In genomic region chr6:53359088-53359842, GRCh38 we compare ENCODE assay signal across 1 cellular context.
TF ChIP-seq lines count a peak whose summit lies in the region.

No MANE protein-coding gene starts in this region.

TF ChIP-seq in HepG2, 621 proteins besides CTCF, POLR2A, EP300 and RAD21 (continued from another document and continues in another):
- peak; percentile 90 for TF ChIP-seq BCL3 (CRISPR knock-in tag; IDR thresholded peaks at IDR 0.05)
- peak; percentile 64; the same call in 1 of the 2 replicates for TF ChIP-seq HOMEZ (CRISPR knock-in tag; IDR thresholded peaks at IDR 0.05; ENCODE audit: low read depth)
- peak; percentile 82 for TF ChIP-seq TEAD3 (CRISPR knock-in tag; optimal IDR thresholded peaks at IDR 0.05; ENCODE audit: borderline replicate concordance)
- peak; percentile 93 for TF ChIP-seq SKI (IDR thresholded peaks at IDR 0.05; ENCODE audit: partially characterized antibody)
- TF ChIP-seq ZNF597 (CRISPR knock-in tag; IDR thresholded peaks at IDR 0.05) = no peak
- peak; percentile 33; the same call in 1 of the 2 replicates for TF ChIP-seq ZNF580 (CRISPR knock-in tag; IDR thresholded peaks at IDR 0.05; ENCODE audit: borderline replicate concordance, low read depth)
- 0 out of 2 replicates have a peak, but pooled peaks have one; percentile 44 for TF ChIP-seq ELF4 (CRISPR knock-in tag; IDR thresholded peaks at IDR 0.05; ENCODE audit: borderline replicate concordance)
- peak; percentile 46 for TF ChIP-seq ZEB1 (IDR thresholded peaks at IDR 0.05; ENCODE audit: insufficient replicate concordance, low read depth)
- TF ChIP-seq ZNF10 (CRISPR knock-in tag; IDR thresholded peaks at IDR 0.05; ENCODE audit: borderline replicate concordance, low read depth) = no peak
- peak; percentile 75; the same call in 1 of the 2 replicates for TF ChIP-seq ZBTB7B (CRISPR knock-in tag; IDR thresholded peaks at IDR 0.05)
- peak; percentile 84; the same call in 1 of the 2 replicates for TF ChIP-seq ZNF205 (CRISPR knock-in tag; IDR thresholded peaks at IDR 0.05)
- no peak for TF ChIP-seq SYNCRIP (IDR thresholded peaks at IDR 0.05; ENCODE audit: insufficient read depth, low read depth, low read length)
- no peak for TF ChIP-seq CENPX (CRISPR knock-in tag; IDR thresholded peaks at IDR 0.05)
- peak; percentile 90 for TF ChIP-seq E2F5 (CRISPR knock-in tag; conservative IDR thresholded peaks at IDR 0.05)
- no peak; the same call in 1 of the 2 replicates for TF ChIP-seq TCF7 (IDR thresholded peaks at IDR 0.05; ENCODE audit: low read depth)
- no peak for TF ChIP-seq ZNF20 (CRISPR knock-in tag; IDR thresholded peaks at IDR 0.05)
- TF ChIP-seq ZNF740 (CRISPR knock-in tag; IDR thresholded peaks at IDR 0.05) = peak; percentile 93
- TF ChIP-seq TAF1 (CRISPR knock-in tag; IDR thresholded peaks at IDR 0.05) = peak; percentile 72
- TF ChIP-seq NR2F6 (IDR thresholded peaks at IDR 0.05) = peak; percentile 74
- peak; percentile 90 for TF ChIP-seq NR2F6 (CRISPR knock-in tag; IDR thresholded peaks at IDR 0.05)
- TF ChIP-seq HMGXB4 (CRISPR knock-in tag; IDR thresholded peaks at IDR 0.05; ENCODE audit: borderline replicate concordance in 1 of 2, low read depth in 1 of 2) = peak; percentile 72 to 83; a peak in 3 of 4 replicates
- TF ChIP-seq ZNF530 (CRISPR knock-in tag; IDR thresholded peaks at IDR 0.05; ENCODE audit: low read depth) = no peak
- TF ChIP-seq TBL1XR1 (IDR thresholded peaks at IDR 0.05; ENCODE audit: borderline replicate concordance, low read length, partially characterized antibody) = peak; percentile 92
- peak; percentile 71 for TF ChIP-seq FOXA3 (CRISPR knock-in tag; IDR thresholded peaks at IDR 0.05)
- peak; percentile 78 for TF ChIP-seq ZNF792 (CRISPR knock-in tag; IDR thresholded peaks at IDR 0.05)
- TF ChIP-seq NR2C2 (CRISPR knock-in tag; IDR thresholded peaks at IDR 0.05; ENCODE audit: borderline replicate concordance) = peak; percentile 75
- TF ChIP-seq TBP (CRISPR knock-in tag; IDR thresholded peaks at IDR 0.05) = no peak
- TF ChIP-seq ZBTB42 (CRISPR knock-in tag; IDR thresholded peaks at IDR 0.05) = peak; percentile 54; the same call in 1 of the 2 replicates
- TF ChIP-seq BRD4 (CRISPR knock-in tag; IDR thresholded peaks at IDR 0.05) = 0 out of 2 replicates have a peak, but pooled peaks have one; percentile 59
- TF ChIP-seq PITX1 (CRISPR knock-in tag; IDR thresholded peaks at IDR 0.05) = peak; percentile 84
- peak; percentile 92 for TF ChIP-seq ZFX (CRISPR knock-in tag; IDR thresholded peaks at IDR 0.05; ENCODE audit: low read depth)
- peak; percentile 77 for TF ChIP-seq YEATS2 (CRISPR knock-in tag; IDR thresholded peaks at IDR 0.05; ENCODE audit: borderline replicate concordance)
- TF ChIP-seq PLRG1 (conservative IDR thresholded peaks at IDR 0.05) = no peak
- TF ChIP-seq ZNF704 (CRISPR knock-in tag; IDR thresholded peaks at IDR 0.05; ENCODE audit: borderline replicate concordance) = peak; percentile 55; the same call in 1 of the 2 replicates
- peak; percentile 73; the same call in 1 of the 2 replicates for TF ChIP-seq SNAPC5 (CRISPR knock-in tag; IDR thresholded peaks at IDR 0.05; ENCODE audit: borderline replicate concordance)
- peak; percentile 54; the same call in 1 of the 2 replicates for TF ChIP-seq ZBTB43 (CRISPR knock-in tag; conservative IDR thresholded peaks at IDR 0.05)
- TF ChIP-seq EED (CRISPR knock-in tag; IDR thresholded peaks at IDR 0.05) = peak; percentile 92
- peak; percentile 65 for TF ChIP-seq ZNF263 (CRISPR knock-in tag; IDR thresholded peaks at IDR 0.05)
- TF ChIP-seq RXRB (CRISPR knock-in tag; IDR thresholded peaks at IDR 0.05; ENCODE audit: borderline replicate concordance) = peak; percentile 100
- TF ChIP-seq SALL1 (CRISPR knock-in tag; IDR thresholded peaks at IDR 0.05) = peak; percentile 96
- TF ChIP-seq TFDP1 (CRISPR knock-in tag; IDR thresholded peaks at IDR 0.05; ENCODE audit: borderline replicate concordance) = peak; percentile 94; the same call in 1 of the 2 replicates
- peak; percentile 64; the same call in 1 of the 2 replicates for TF ChIP-seq KDM5B (CRISPR knock-in tag; IDR thresholded peaks at IDR 0.05; ENCODE audit: borderline replicate concordance)
- peak; percentile 25; the same call in 1 of the 2 replicates for TF ChIP-seq ETV5 (CRISPR knock-in tag; IDR thresholded peaks at IDR 0.05; ENCODE audit: borderline replicate concordance)
- TF ChIP-seq JDP2 (CRISPR knock-in tag; IDR thresholded peaks at IDR 0.05; ENCODE audit: borderline replicate concordance) = no peak
- peak; percentile 60; the same call in 1 of the 2 replicates for TF ChIP-seq NKX3-1 (CRISPR knock-in tag; IDR thresholded peaks at IDR 0.05)
- TF ChIP-seq ZGPAT (CRISPR knock-in tag; IDR thresholded peaks at IDR 0.05) = peak; percentile 92
- peak; percentile 87; the same call in 1 of the 2 replicates for TF ChIP-seq ZNF674 (CRISPR knock-in tag; IDR thresholded peaks at IDR 0.05; ENCODE audit: low read depth)
- TF ChIP-seq ZNF230 (CRISPR knock-in tag; IDR thresholded peaks at IDR 0.05) = peak; percentile 31; the same call in 1 of the 2 replicates
- TF ChIP-seq HDAC1 (CRISPR knock-in tag; IDR thresholded peaks at IDR 0.05) = peak; percentile 97
- peak; percentile 74 for TF ChIP-seq AGO2 (optimal IDR thresholded peaks at IDR 0.05; ENCODE audit: low read depth, low read length)
- TF ChIP-seq ATF7 (IDR thresholded peaks at IDR 0.05) = no peak
- TF ChIP-seq ATF7 (CRISPR knock-in tag; IDR thresholded peaks at IDR 0.05) = peak; percentile 92
- TF ChIP-seq ZNF3 (CRISPR knock-in tag; IDR thresholded peaks at IDR 0.05) = no peak
- TF ChIP-seq CC2D1A (CRISPR knock-in tag; IDR thresholded peaks at IDR 0.05) = 0 out of 2 replicates have a peak, but pooled peaks have one; percentile 45
- no peak; the same call in none of the 2 replicates for TF ChIP-seq ZSCAN30 (CRISPR knock-in tag; IDR thresholded peaks at IDR 0.05)
- TF ChIP-seq FOSL2 (CRISPR knock-in tag; IDR thresholded peaks at IDR 0.05) = peak; percentile 71
- TF ChIP-seq NFKBIZ (CRISPR knock-in tag; IDR thresholded peaks at IDR 0.05) = peak; percentile 66; the same call in 1 of the 2 replicates
- TF ChIP-seq MEIS1 (CRISPR knock-in tag; IDR thresholded peaks at IDR 0.05; ENCODE audit: borderline replicate concordance) = peak; percentile 74; the same call in 1 of the 2 replicates
- TF ChIP-seq MIXL1 (CRISPR knock-in tag; IDR thresholded peaks at IDR 0.05) = 0 out of 2 replicates have a peak, but pooled peaks have one; percentile 44
- peak; percentile 84; the same call in 1 of the 2 replicates for TF ChIP-seq KLF12 (CRISPR knock-in tag; IDR thresholded peaks at IDR 0.05; ENCODE audit: borderline replicate concordance)
